16 cellular contexts compared by ENCODE assay signal in the genomic region with DNA sequence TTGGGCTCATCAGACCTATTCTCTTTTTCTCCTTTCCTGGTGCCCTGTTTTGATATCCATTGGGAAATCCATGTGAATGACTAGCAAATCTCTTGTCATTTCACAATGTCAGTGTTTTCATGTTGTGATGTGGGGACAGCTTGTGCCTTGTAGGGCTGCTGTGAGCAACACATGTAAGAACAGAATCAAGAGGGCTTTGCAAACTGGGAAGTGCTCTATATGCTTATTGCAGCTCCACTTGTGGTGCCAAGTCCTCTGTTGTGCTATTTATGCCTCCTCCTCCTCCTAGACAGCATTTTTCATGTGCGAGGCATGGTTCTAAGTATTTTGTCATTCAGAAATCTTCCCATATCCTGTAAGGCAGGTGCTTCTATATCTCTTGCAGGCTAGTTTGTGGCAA.
"Had no signal": no experiment of that assay in that cellular context is flagged by ENCODE, and none has a peak within 500 bp of the region (broad histone marks: within the 10 kb centered on the region; RNA-seq: fewer than 3 reads in every experiment).

No MANE protein-coding gene starts in this region.

- H3K4me3 Mint-ChIP-seq: immature natural killer cell; naive thymus-derived CD4-positive, alpha-beta T cell; natural killer cell treated with Interleukin-12 subunit alpha and Interleukin-12 subunit beta and Interleukin-15 and Interleukin-18, amount 100 ng/mL, for 72 hours; neural crest cell; stimulated activated naive B cell treated with anti-CD40 and anti-IgM and Interleukin-4, amounts not matched to agents 10 μg/mL and 1 μg/mL and 100 μg/mL, for 72 hours; type B pancreatic cell had no signal

- H3K27me3 ChIP-seq: right atrium auricular region, right lobe of liver, tibial nerve, uterus had no signal

- H3K4me1 Mint-ChIP-seq: immature natural killer cell; naive thymus-derived CD4-positive, alpha-beta T cell had no signal

- H3K9me3 Mint-ChIP-seq: immature natural killer cell; naive thymus-derived CD4-positive, alpha-beta T cell; natural killer cell treated with Interleukin-12 subunit alpha and Interleukin-12 subunit beta and Interleukin-15 and Interleukin-18, amount 100 ng/mL, for 72 hours; neural crest cell; stimulated activated naive B cell treated with anti-CD40 and anti-IgM and Interleukin-4, amounts not matched to agents 10 μg/mL and 1 μg/mL and 100 μg/mL, for 72 hours; type B pancreatic cell had no signal

- H3K4me3 ChIP-seq: left ventricle myocardium inferior, lung, mucosa of descending colon, psoas muscle, right atrium auricular region, right lobe of liver, skin epidermis, tibial nerve, uterus had no signal

- H3K36me3 ChIP-seq: left ventricle myocardium inferior, right atrium auricular region, right lobe of liver, tibial nerve, uterus had no signal

- H3K9me3 ChIP-seq: left ventricle myocardium inferior, mucosa of descending colon, psoas muscle, right atrium auricular region, right lobe of liver, tibial nerve, uterus had no signal

- H3K9ac ChIP-seq: parathyroid adenoma had no signal

- H3K27ac ChIP-seq: left ventricle myocardium inferior, parathyroid adenoma, psoas muscle, right atrium auricular region, right lobe of liver, skin epidermis, tibial nerve, uterus had no signal

- H3K79me2 ChIP-seq: parathyroid adenoma had no signal

- H3K4me1 ChIP-seq: parathyroid adenoma, psoas muscle, uterus had no signal

- H3K27ac Mint-ChIP-seq: immature natural killer cell; natural killer cell treated with Interleukin-12 subunit alpha and Interleukin-12 subunit beta and Interleukin-15 and Interleukin-18, amount 100 ng/mL, for 72 hours; stimulated activated naive B cell treated with anti-CD40 and anti-IgM and Interleukin-4, amounts not matched to agents 10 μg/mL and 1 μg/mL and 100 μg/mL, for 72 hours; type B pancreatic cell had no signal

- H2AFZ ChIP-seq: parathyroid adenoma had no signal

- H3K36me3 Mint-ChIP-seq: immature natural killer cell; naive thymus-derived CD4-positive, alpha-beta T cell; natural killer cell treated with Interleukin-12 subunit alpha and Interleukin-12 subunit beta and Interleukin-15 and Interleukin-18, amount 100 ng/mL, for 72 hours; stimulated activated naive B cell treated with anti-CD40 and anti-IgM and Interleukin-4, amounts not matched to agents 10 μg/mL and 1 μg/mL and 100 μg/mL, for 72 hours; type B pancreatic cell had no signal
